Comparison of ENCODE assay signal across 8 cellular contexts in the genomic region with DNA sequence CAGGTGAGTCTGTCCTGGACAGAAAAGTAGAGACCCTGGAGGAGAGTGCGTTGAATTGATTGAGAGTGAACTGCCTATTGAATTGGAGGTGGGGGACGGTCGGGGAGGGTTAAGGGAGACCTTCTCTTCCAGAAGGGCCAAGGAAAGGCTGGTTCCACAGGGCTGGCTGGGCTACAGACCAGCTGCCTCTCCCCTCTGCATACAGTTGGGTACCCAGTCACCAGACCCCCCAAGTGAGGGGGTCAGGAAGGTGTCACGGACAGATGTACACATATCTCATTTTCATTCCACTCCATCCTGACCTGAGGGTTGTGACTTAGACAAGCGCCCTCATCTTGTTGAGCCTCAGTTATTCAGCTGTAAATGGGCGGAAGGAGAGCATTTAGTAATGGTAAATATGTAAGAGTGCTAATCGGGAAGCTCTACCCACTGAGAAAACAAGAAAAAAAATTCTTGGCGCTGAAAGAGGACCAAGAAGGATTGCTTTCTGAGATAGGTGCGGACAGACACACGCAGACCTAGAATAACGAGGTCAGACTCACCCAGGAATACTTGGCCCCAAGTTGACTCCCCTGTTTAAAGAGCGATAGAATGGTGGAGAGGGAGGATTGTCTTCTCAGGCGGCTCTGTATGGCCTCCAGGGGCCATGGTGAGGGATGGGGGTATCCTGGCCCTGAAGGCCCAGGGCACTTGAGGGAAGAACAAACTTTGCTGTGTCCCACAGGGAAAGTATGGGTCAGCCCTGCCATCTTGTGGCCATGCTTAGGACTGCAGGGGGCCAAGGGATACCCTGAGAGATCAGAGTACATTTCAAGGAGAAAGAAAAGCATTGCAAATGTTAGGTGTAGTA. TPM values are rescaled to one million over a fixed set of nuclear protein-coding genes. Genes with fewer than 3 reads are reported as not detected.
A peak's percentile ranks its signal among the peaks of the same experiment; 100 is the strongest.
DNase-seq lines count a peak whose midpoint lies in the region; ATAC-seq, FAIRE-seq and TF ChIP-seq lines count a peak whose summit lies in the region.

No MANE protein-coding gene starts in this region.

- dilution Hi-C loops in mammary epithelial cell (cut with HindIII; ENCODE audit: low sequenced_read_pairs) = no loop called here

- H3K4me3 ChIP-seq in GM06990 (replicated peaks; ENCODE audit: low read depth, low read length) = no peak overlapping the region
- no peak overlapping the region for H3K4me3 ChIP-seq in mammary epithelial cell (replicated peaks in 1 of 3; ENCODE audit: insufficient read depth in 1 of 3, low read depth in 2 of 3, low read length in 3 of 3)
- H3K4me3 ChIP-seq in kidney (ENCODE audit: low read length in 2 of 2) = no peak overlapping the region

- intact Hi-C loops in mammary epithelial cell (cut with micrococcal nuclease) = loop anchor here (1.0 to 2.0 kb wide), 3 partner anchors 38 to 471 kb away; no protein-coding TSS in a partner anchor
- intact Hi-C loops in kidney (cut with DNase I) = no loop called here

- H3K4me2 ChIP-seq in mammary epithelial cell (ENCODE audit: insufficient read depth, low read depth, low read length) = no peak overlapping the region

- H2AFZ ChIP-seq in mammary epithelial cell (ENCODE audit: low read depth, low read length) = no peak overlapping the region

- H3K36me3 Mint-ChIP-seq in T-helper 17 cell (ENCODE audit: low read depth) = no peaks in the 10 kb centered on the region

- no TSS peak for BruUV-seq in mammary epithelial cell (replicated peaks; lab: Mats Ljungman, UMichigan)

- CTCF ChIA-PET in mammary epithelial cell (lab: Charles Lee; ENCODE audit: low non-redundant PET) = interaction anchor here (0.7 to 1.6 kb wide), 2 partner anchors 39 to 135 kb away, joined by 7 to 8 read pairs; no protein-coding TSS in a partner anchor

- H3K27me3 ChIP-seq in GM06990 (replicated peaks; ENCODE audit: control insufficient read depth, insufficient read depth, low read length) (no peaks in the 10 kb centered on the region; the same call in 1 of the 2 replicates), mammary epithelial cell (ENCODE audit: insufficient read depth, low read length) (no peaks in the 10 kb centered on the region)

- H3K36me3 ChIP-seq in GM06990 (ENCODE audit: control insufficient read depth, insufficient read depth, low read length) = no peaks in the 10 kb centered on the region
- H3K36me3 ChIP-seq in mammary epithelial cell (ENCODE audit: insufficient read depth, low read length) = no peaks in the 10 kb centered on the region
- no peaks in the 10 kb centered on the region for H3K36me3 ChIP-seq in kidney (ENCODE audit: control insufficient read depth in 1 of 2, insufficient read depth in 2 of 2, low read length in 2 of 2)

- ATAC-seq in GM19467 (IDR thresholded peaks at IDR 0.05; ENCODE audit: unreplicated experiment) = peak; percentile 96
- peak; percentile 94 for ATAC-seq in HG03442 (IDR thresholded peaks at IDR 0.05; ENCODE audit: unreplicated experiment)
- ATAC-seq in T-helper 17 cell = no peak

- no peaks in the 10 kb centered on the region for H3K4me1 Mint-ChIP-seq in T-helper 17 cell

- no peak overlapping the region for H3K27ac Mint-ChIP-seq in T-helper 17 cell

- H4K20me1 ChIP-seq in mammary epithelial cell (ENCODE audit: insufficient read depth, low read length) = no peaks in the 10 kb centered on the region

- H3K27ac ChIP-seq in mammary epithelial cell (ENCODE audit: insufficient read depth, low read depth, low read length) (no peak overlapping the region), kidney (ENCODE audit: low read depth in 2 of 2, low read length in 2 of 2) (no peak overlapping the region)

- no peaks in the 10 kb centered on the region for H3K4me1 ChIP-seq in mammary epithelial cell (ENCODE audit: insufficient read depth, low read length)
- no peaks in the 10 kb centered on the region for H3K4me1 ChIP-seq in kidney (ENCODE audit: control insufficient read depth in 1 of 2, insufficient read depth in 1 of 2, low read depth in 1 of 2, low read length in 2 of 2)

- no peak overlapping the region for H3K4me3 Mint-ChIP-seq in T-helper 17 cell

- in situ Hi-C loops in mammary epithelial cell (cut with MboI; ENCODE audit: low sequenced_read_pairs in 2 of 2) = loop anchor here (5.0 kb wide), 2 partner anchors 37 to 42 kb away; no protein-coding TSS in a partner anchor

- H3K9me3 ChIP-seq in mammary epithelial cell (replicated peaks; ENCODE audit: insufficient read depth, low read length) (no peaks in the 10 kb centered on the region), kidney (ENCODE audit: control insufficient read depth in 1 of 2, low read length in 2 of 2) (no peaks in the 10 kb centered on the region), T-helper 17 cell (ENCODE audit: control insufficient read depth, low read length, poor library complexity, severe bottlenecking) (no peaks in the 10 kb centered on the region)

- DNase-seq in GM06990 (ENCODE audit: extremely low read depth, insufficient read length) (no peak), RPMI8226 (peak; percentile 57), mammary epithelial cell (peak; percentile 37), kidney (no peak), T-helper 17 cell (no peak)
- DNase-seq in stimulated activated CD8-positive, alpha-beta memory T cell treated with anti-CD3 and anti-CD28 coated beads, Interleukin-15, amount 100 ng/mL, for 24 hours (ENCODE audit: low read depth) = peak; percentile 17

- WGBS in mammary epithelial cell (ENCODE audit: low coverage, missing lambda C conversion rate) = 73% methylated on average over 11 of the region's 13 CpGs

- TF ChIP-seq CTCF in GM06990 (IDR thresholded peaks at IDR 0.05; ENCODE audit: insufficient read depth, low read length, poor library complexity, severe bottlenecking) = peak; percentile 92
- peak; percentile 96 to 99 for TF ChIP-seq CTCF in mammary epithelial cell (conservative IDR thresholded peaks at IDR 0.05 in 1 of 2, IDR thresholded peaks at IDR 0.05 in 1 of 2; ENCODE audit: extremely low read depth in 1 of 2, insufficient read depth in 1 of 2, low read depth in 1 of 2, low read length in 2 of 2)
- TF ChIP-seq CTCF in kidney (IDR thresholded peaks at IDR 0.05; ENCODE audit: borderline replicate concordance, extremely low read depth, insufficient read depth) = peak; percentile 86

- H3K9ac ChIP-seq in mammary epithelial cell (ENCODE audit: insufficient read depth, low read length) = no peak overlapping the region
- no peak overlapping the region for H3K9ac ChIP-seq in kidney (ENCODE audit: low read length in 2 of 2)

- H3K27me3 Mint-ChIP-seq in T-helper 17 cell = no peaks in the 10 kb centered on the region

- no peaks in the 10 kb centered on the region for H3K79me2 ChIP-seq in mammary epithelial cell (ENCODE audit: insufficient read depth, low read length)

- FAIRE-seq in kidney (lab: Jason Lieb, UNC) = no peak

RNA-seq across cellular contexts. Expression of a gene that starts 7.2 kb away (rescaled TPM):
- total RNA-seq in mammary epithelial cell (not detected), kidney (not detected), T-helper 17 cell (not detected)
- polyA plus RNA-seq in mammary epithelial cell (not detected), kidney (ENCODE audit: insufficient read depth, low read depth, low replicate concordance) (not detected)
- polyA minus RNA-seq in mammary epithelial cell = not detected

Comparison
In these comparisons a context has a peak if more than half of its experiments do, and no peak if none do; other contexts are left out.
1. DNase-seq: peak in RPMI8226 (single experiment), mammary epithelial cell (single experiment) and stimulated activated CD8-positive, alpha-beta memory T cell treated with anti-CD3 and anti-CD28 coated beads, Interleukin-15, amount 100 ng/mL, for 24 hours (single experiment); none in GM06990 (single experiment), kidney (single experiment) and T-helper 17 cell (0 of 3).
2. Peak in every context shown above with its lines, with median percentiles within 50 percentile points of each other: CTCF ChIP-seq.